Comparison of ENCODE assay signal across 10 cellular contexts in the genomic region with DNA sequence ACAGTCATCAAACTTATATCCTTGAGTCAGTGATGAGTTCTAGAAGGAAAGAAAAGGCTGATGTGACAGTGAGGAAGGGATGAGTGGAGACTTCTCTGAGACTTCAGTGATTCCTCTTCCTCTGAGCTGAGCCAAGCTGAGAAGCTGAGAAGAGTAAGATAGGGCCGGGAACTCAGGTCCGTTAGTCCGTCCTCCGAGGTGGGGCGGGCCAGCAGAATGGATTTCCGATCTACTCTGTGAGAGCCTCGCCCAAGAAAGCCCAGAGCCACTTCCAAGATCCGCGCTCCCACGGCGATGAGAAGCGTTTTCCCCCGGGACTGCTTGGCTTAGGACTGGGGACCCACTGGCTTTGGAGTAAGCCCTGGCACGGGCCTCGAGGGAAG. TPM values are rescaled to one million over a fixed set of nuclear protein-coding genes. Genes with fewer than 3 reads are reported as not detected.
DNase-seq lines count a peak whose midpoint lies in the region; ATAC-seq, FAIRE-seq and TF ChIP-seq lines count a peak whose summit lies in the region.
"Not testable (repeated sequence)": the region's sequence is repeated elsewhere in the genome, so short reads cannot be mapped to it uniquely, and the experiment has no call there.
"Had no signal": no experiment of that assay in that cellular context is flagged by ENCODE, and none has a peak within 500 bp of the region (broad histone marks: within the 10 kb centered on the region; RNA-seq: fewer than 3 reads in every experiment).

No MANE protein-coding gene starts in this region.

- TSS peak; percentile 89 for BruUV-seq in A673 (replicated peaks; lab: Mats Ljungman, UMichigan)

- H3K9ac ChIP-seq in HUES48 (ENCODE audit: low read depth, low read length), result peak overlapping the region; percentile 40; the same call in 1 of the 2 replicates
- not testable (repeated sequence) for H3K9ac ChIP-seq in kidney (ENCODE audit: low read length in 2 of 2)

- peak overlapping the region; percentile 73 for H3K4me3 ChIP-seq in A673 (ENCODE audit: low read depth, low read length, poor library complexity, severe bottlenecking)
- peak overlapping the region; percentile 90 for H3K4me3 ChIP-seq in HUES48 (ENCODE audit: low read depth, low read length)
- H3K4me3 ChIP-seq in effector memory CD4-positive, alpha-beta T cell (ENCODE audit: insufficient read depth, low read depth, low read length, poor library complexity, severe bottlenecking), result not testable (repeated sequence)
- peak overlapping the region in 1 of 2 donors; percentile 75 for H3K4me3 ChIP-seq in kidney (ENCODE audit: low read length in 2 of 2)
- peak overlapping the region; percentile 72 for H3K4me3 ChIP-seq in retinal pigment epithelial cell (ENCODE audit: low read length)

- not testable (repeated sequence) for H3K4me1 ChIP-seq in A673 (ENCODE audit: insufficient read depth, low read length, poor library complexity, severe bottlenecking); HUES48 (ENCODE audit: control insufficient read depth, insufficient read depth, low read length); effector memory CD4-positive, alpha-beta T cell (ENCODE audit: control insufficient read depth, insufficient read depth, low read length, poor library complexity, severe bottlenecking); kidney (ENCODE audit: control insufficient read depth in 1 of 2, insufficient read depth in 1 of 2, low read depth in 1 of 2, low read length in 2 of 2)

- not testable (repeated sequence) for H3K27me3 Mint-ChIP-seq in activated CD4-positive, alpha-beta memory T cell treated with anti-CD3 and anti-CD28 coated beads, Interleukin-2, amount 10 ng/mL, durations not matched to agents 7 days and 5 days

- CTCF ChIA-PET in A673 (lab: Charles Lee), result not testable (repeated sequence)
- CTCF ChIA-PET in activated CD4-positive, alpha-beta memory T cell treated with anti-CD3 and anti-CD28 coated beads, Interleukin-2, amount 10 ng/mL, durations not matched to agents 7 days and 5 days (lab: Charles Lee), result interaction anchor here (1.6 kb wide), 1 partner anchor 139 kb away, joined by 4 read pairs; no protein-coding TSS in a partner anchor

- not testable (repeated sequence) for DNase-seq in A673 (ENCODE audit: low spot score); activated CD4-positive, alpha-beta memory T cell treated with anti-CD3 and anti-CD28 coated beads, Interleukin-2, amount 10 ng/mL, durations not matched to agents 7 days and 5 days; effector memory CD4-positive, alpha-beta T cell; kidney; retinal pigment epithelial cell (ENCODE audit: low read depth)

- POLR2A ChIA-PET in A673 (lab: Charles Lee; ENCODE audit: low non-redundant PET), result interaction anchor here (0.5 kb wide), 1 partner anchor 981 kb away, joined by 7 read pairs; no protein-coding TSS in a partner anchor
- POLR2A ChIA-PET in activated CD4-positive, alpha-beta memory T cell treated with anti-CD3 and anti-CD28 coated beads, Interleukin-2, amount 10 ng/mL, durations not matched to agents 7 days and 5 days (lab: Charles Lee), result interaction anchor here (1.4 kb wide), 1 partner anchor 11 kb away, joined by 3 read pairs; no protein-coding TSS in a partner anchor

- not testable (repeated sequence) for H3K27me3 ChIP-seq in A673 (replicated peaks; ENCODE audit: insufficient read depth, low read depth, low read length, poor library complexity); HUES48 (ENCODE audit: control insufficient read depth, insufficient read depth, low read length); effector memory CD4-positive, alpha-beta T cell (replicated peaks; ENCODE audit: control insufficient read depth, insufficient read depth, low read length, poor library complexity, severe bottlenecking)

- H3K36me3 ChIP-seq in A673 (ENCODE audit: insufficient read depth, low read length, poor library complexity, severe bottlenecking); HUES48 (ENCODE audit: control insufficient read depth, insufficient read depth, low read length); effector memory CD4-positive, alpha-beta T cell (ENCODE audit: control insufficient read depth, insufficient read depth, low read length); kidney (ENCODE audit: control insufficient read depth in 1 of 2, insufficient read depth in 2 of 2, low read length in 2 of 2): not testable (repeated sequence)

- not testable (repeated sequence) for H3K27ac ChIP-seq in A673 (ENCODE audit: low read depth, low read length, poor library complexity, severe bottlenecking)
- H3K27ac ChIP-seq in HUES48 (ENCODE audit: low read depth, low read length) (peak overlapping the region; percentile 35), kidney (ENCODE audit: low read depth in 2 of 2, low read length in 2 of 2) (peak overlapping the region; percentile 43 to 60)
- H3K27ac ChIP-seq in effector memory CD4-positive, alpha-beta T cell (ENCODE audit: insufficient read depth, low read length, poor library complexity, severe bottlenecking), result peak overlapping the region; percentile 57

- TF ChIP-seq CTCF in A673 (conservative IDR thresholded peaks at IDR 0.05; ENCODE audit: low read depth, low read length); kidney (IDR thresholded peaks at IDR 0.05; ENCODE audit: borderline replicate concordance, extremely low read depth, insufficient read depth); retinal pigment epithelial cell (conservative IDR thresholded peaks at IDR 0.05; ENCODE audit: low read depth, low read length): not testable (repeated sequence)

- not testable (repeated sequence) for H3K27ac Mint-ChIP-seq in activated CD4-positive, alpha-beta memory T cell treated with anti-CD3 and anti-CD28 coated beads, Interleukin-2, amount 10 ng/mL, durations not matched to agents 7 days and 5 days

- intact Hi-C loops in A673 (cut with micrococcal nuclease; ENCODE audit: unreplicated experiment); kidney (cut with DNase I): not testable (repeated sequence)

- H3K4me3 Mint-ChIP-seq in activated CD4-positive, alpha-beta memory T cell treated with anti-CD3 and anti-CD28 coated beads, Interleukin-2, amount 10 ng/mL, durations not matched to agents 7 days and 5 days, result peak overlapping the region; percentile 85

- FAIRE-seq in kidney (lab: Jason Lieb, UNC), result not testable (repeated sequence)

- H3K4me1 Mint-ChIP-seq in activated CD4-positive, alpha-beta memory T cell treated with anti-CD3 and anti-CD28 coated beads, Interleukin-2, amount 10 ng/mL, durations not matched to agents 7 days and 5 days, result peaks cover 26% of the 10 kb centered on the region

- ATAC-seq in GM18907 (IDR thresholded peaks at IDR 0.05; ENCODE audit: unreplicated experiment) (peak; percentile 27), HG02623 (IDR thresholded peaks at IDR 0.05; ENCODE audit: unreplicated experiment) (peak; percentile 9)

- not testable (repeated sequence) for H3K9me3 Mint-ChIP-seq in activated CD4-positive, alpha-beta memory T cell treated with anti-CD3 and anti-CD28 coated beads, Interleukin-2, amount 10 ng/mL, durations not matched to agents 7 days and 5 days

- H3K9me3 ChIP-seq in A673 (ENCODE audit: low read depth, low read length, poor library complexity, severe bottlenecking); HUES48 (ENCODE audit: control insufficient read depth, insufficient read depth, low read length); effector memory CD4-positive, alpha-beta T cell (ENCODE audit: control insufficient read depth, low read length); kidney (ENCODE audit: control insufficient read depth in 1 of 2, low read length in 2 of 2): not testable (repeated sequence)

- H3K36me3 Mint-ChIP-seq in activated CD4-positive, alpha-beta memory T cell treated with anti-CD3 and anti-CD28 coated beads, Interleukin-2, amount 10 ng/mL, durations not matched to agents 7 days and 5 days (ENCODE audit: low read depth), result peaks cover 10% of the 10 kb centered on the region

RNA-seq across cellular contexts. Expression of gene PDPR, which starts 0.5 kb away (rescaled TPM):
- 35.2 and 39.8 TPM in 2 replicates for total RNA-seq in A673 (2021)
- 10 to 100 TPM; 19.6 to 19.7 TPM for total RNA-seq in activated CD4-positive, alpha-beta memory T cell treated with anti-CD3 and anti-CD28 coated beads, Interleukin-2, amount 10 ng/mL, durations not matched to agents 7 days and 5 days
- 46.9 TPM for total RNA-seq in kidney
- polyA plus RNA-seq in kidney (ENCODE audit: insufficient read depth, low read depth, low replicate concordance), result 7.0 TPM

RNA-seq across cellular contexts. Expression of gene CLEC18C, which starts 60.0 kb away (rescaled TPM):
- total RNA-seq in A673 (2021), result 8.9 and 11.6 TPM in 2 replicates
- under 1 TPM; 0.35 to 0.60 TPM for total RNA-seq in activated CD4-positive, alpha-beta memory T cell treated with anti-CD3 and anti-CD28 coated beads, Interleukin-2, amount 10 ng/mL, durations not matched to agents 7 days and 5 days
- 0.57 TPM for total RNA-seq in kidney
- 67.9 TPM for polyA plus RNA-seq in kidney (ENCODE audit: insufficient read depth, low read depth, low replicate concordance)
- total RNA-seq: dermis blood vessel endothelial cell, HT1080 had no signal
